ENCODE assay signal across 12 cellular contexts in the genomic region with DNA sequence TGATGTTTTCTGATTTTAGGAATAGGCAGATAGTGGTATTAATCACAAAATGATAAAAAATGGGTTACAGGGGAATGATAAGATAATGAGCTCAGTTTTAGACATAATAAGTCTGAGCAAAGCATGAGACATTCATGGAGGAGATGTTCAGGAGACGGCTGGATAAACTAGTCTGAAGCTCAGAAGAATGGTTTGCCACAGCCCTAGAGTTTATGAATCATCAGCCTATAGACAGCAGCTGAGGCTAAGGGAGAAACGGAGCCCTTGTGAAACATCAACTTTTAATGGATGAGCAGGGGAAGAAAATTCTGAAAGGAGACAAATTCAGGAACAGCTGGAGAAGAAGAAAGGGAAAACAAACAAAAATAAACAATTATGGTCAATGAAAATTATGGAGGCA.
A peak's percentile ranks its signal among the peaks of the same experiment; 100 is the strongest.
DNase-seq lines count a peak whose midpoint lies in the region; ATAC-seq, FAIRE-seq and TF ChIP-seq lines count a peak whose summit lies in the region.
"Had no signal": no experiment of that assay in that cellular context is flagged by ENCODE, and none has a peak within 500 bp of the region (broad histone marks: within the 10 kb centered on the region; RNA-seq: fewer than 3 reads in every experiment).

No MANE protein-coding gene starts in this region.

- H3K27ac ChIP-seq in foreskin keratinocyte, result no peak overlapping the region
- H3K27ac ChIP-seq: A549 had no signal

- ATAC-seq in foreskin keratinocyte, result peak; percentile 52
- ATAC-seq: activated naive CD4-positive, alpha-beta T cell treated with anti-CD3 and anti-CD28 coated beads, Interleukin-2, amount 50 U/mL, for 72 hours had no signal

- H3K27me3 Mint-ChIP-seq in HFFc6 (ENCODE audit: insufficient read depth), result peaks cover 1% of the 10 kb centered on the region

- TF ChIP-seq CTCF in AG04449 (IDR thresholded peaks at IDR 0.05; ENCODE audit: insufficient read depth, low read length, missing control alignments) (no peak), HFFc6 (IDR thresholded peaks at IDR 0.05) (no peak), foreskin keratinocyte (conservative IDR thresholded peaks at IDR 0.05) (no peak)

- no peaks in the 10 kb centered on the region for H3K9me3 Mint-ChIP-seq in HFFc6
- H3K9me3 Mint-ChIP-seq: activated naive CD4-positive, alpha-beta T cell treated with anti-CD3 and anti-CD28 coated beads, Interleukin-2, amount 50 U/mL, for 72 hours had no signal

- POLR2A ChIA-PET in AG04449 (lab: Yijun Ruan, JAX), result interaction anchor here (1.0 to 1.2 kb wide), 2 partner anchors 17 to 48 kb away, joined by 3 to 6 read pairs; no protein-coding TSS in a partner anchor

- peak; percentile 44 for DNase-seq in AG04449 (ENCODE audit: low read depth, low spot score)
- peak; percentile 66 for DNase-seq in HFFc6
- DNase-seq in amniotic stem cell (lab: John Stamatoyannopoulos, UW), result peak; percentile 4
- DNase-seq in foreskin keratinocyte, result peak; percentile 49 to 67
- no peak for DNase-seq in activated CD4-positive, alpha-beta T cell treated with anti-CD3 and anti-CD28 coated beads for 4 hours
- no peak for DNase-seq in DMS53 treated with DMSO at 0.1 percent for 48 hours (lab: John Stamatoyannopoulos, UW; ENCODE audit: unreplicated experiment)
- no peak for DNase-seq in GM19239 (ENCODE audit: insufficient read length, low spot score)
- no peak for DNase-seq in HAP-1 (ENCODE audit: low spot score in 2 of 2)
- DNase-seq: DMS 273 treated with DMSO at 0.1 percent for 48 hours; stimulated activated CD4-positive, alpha-beta T cell treated with anti-CD3 and anti-CD28 coated beads, Interleukin-12 subunit alpha, Interleukin-12 subunit beta, amount 100 ng/mL, for 4 hours had no signal

- H3K27ac Mint-ChIP-seq in HFFc6, result peak overlapping the region; percentile 29
- H3K27ac Mint-ChIP-seq: activated naive CD4-positive, alpha-beta T cell treated with anti-CD3 and anti-CD28 coated beads, Interleukin-2, amount 50 U/mL, for 72 hours had no signal

- in situ Hi-C loops in HAP-1 (cut with MboI; ENCODE audit: low sequenced_read_pairs), result no loop called here

- no peaks in the 10 kb centered on the region for H3K27me3 ChIP-seq in foreskin keratinocyte
- H3K27me3 ChIP-seq in HAP-1 (ENCODE audit: low read depth), result no peaks in the 10 kb centered on the region

- H3K4me3 Mint-ChIP-seq in HFFc6, result no peak overlapping the region; the same call in 1 of the 2 replicates

- CTCF ChIA-PET in AG04449 (lab: Yijun Ruan, JAX), result interaction anchor here (1.0 to 10.8 kb wide), 5 partner anchors 9 to 199 kb away, joined by 3 to 76 read pairs (median 3); no protein-coding TSS in a partner anchor

- H3K4me3 ChIP-seq in AG04449 (ENCODE audit: low read depth, low read length) (no peak overlapping the region), HAP-1 (no peak overlapping the region)
- H3K4me3 ChIP-seq: A549 had no signal

- H3K4me1 ChIP-seq in foreskin keratinocyte (no peaks in the 10 kb centered on the region), HAP-1 (no peaks in the 10 kb centered on the region)
- H3K4me1 ChIP-seq: A549 had no signal

- no peaks in the 10 kb centered on the region for H3K9me3 ChIP-seq in HAP-1
- H3K9me3 ChIP-seq: A549 had no signal

- H3K36me3 ChIP-seq in HAP-1 (replicated peaks), result no peaks in the 10 kb centered on the region

- H3K36me3 Mint-ChIP-seq in HFFc6 (ENCODE audit: low read depth), result peaks cover 9% of the 10 kb centered on the region
- H3K36me3 Mint-ChIP-seq: activated naive CD4-positive, alpha-beta T cell treated with anti-CD3 and anti-CD28 coated beads, Interleukin-2, amount 50 U/mL, for 72 hours had no signal

- no peak for FAIRE-seq in GM19239 (lab: Jason Lieb, UNC)
- FAIRE-seq: A549 had no signal

- H3K4me1 Mint-ChIP-seq in HFFc6 (ENCODE audit: low read depth), result peaks cover 50% of the 10 kb centered on the region

Comparison
In these comparisons a context has a peak if more than half of its experiments do, and no peak if none do; other contexts are left out.
1. DNase-seq: peak in AG04449 (single experiment), HFFc6 (single experiment), amniotic stem cell (single experiment) and foreskin keratinocyte (2 of 2); none in activated CD4-positive, alpha-beta T cell treated with anti-CD3 and anti-CD28 coated beads for 4 hours (0 of 2), DMS53 treated with DMSO at 0.1 percent for 48 hours (single experiment), GM19239 (single experiment) and HAP-1 (0 of 2).